Comparison of ENCODE assay signal across 29 cellular contexts in the genomic region with DNA sequence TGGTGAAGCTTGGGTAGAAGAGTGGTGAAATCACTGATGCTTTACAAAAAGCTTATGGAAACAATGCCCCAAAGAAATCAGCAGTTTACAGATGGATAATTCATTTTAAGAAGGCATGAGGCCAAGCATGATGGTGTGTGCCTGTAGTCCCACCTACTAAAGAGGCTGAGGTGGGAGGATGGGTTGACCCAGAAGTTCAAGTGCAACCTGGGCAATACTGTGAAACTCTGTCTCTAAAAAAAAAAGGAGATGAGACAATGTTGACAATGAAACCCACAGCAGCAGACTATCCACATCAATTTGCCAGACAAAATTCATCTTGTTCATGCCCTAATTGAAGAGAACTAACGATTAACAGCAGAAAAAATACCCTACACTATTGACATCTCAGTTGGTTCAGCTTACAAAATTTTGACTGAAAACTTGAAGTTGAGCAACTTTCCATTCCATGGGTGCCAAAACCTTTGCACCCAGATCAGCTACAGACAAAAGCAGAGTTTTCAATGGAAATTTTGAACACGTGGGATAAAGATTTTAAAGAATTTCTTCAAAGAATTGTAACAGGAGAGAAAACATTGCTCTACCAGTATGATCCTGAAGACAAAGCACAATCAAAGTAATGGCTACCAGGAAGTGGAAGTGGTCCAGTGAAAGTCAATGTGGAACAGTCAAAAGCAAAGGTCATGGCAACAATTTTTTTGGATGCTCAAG. TPM values are rescaled to one million over a fixed set of nuclear protein-coding genes. Genes with fewer than 3 reads are reported as not detected.
A peak's percentile ranks its signal among the peaks of the same experiment; 100 is the strongest.
DNase-seq lines count a peak whose midpoint lies in the region; ATAC-seq and FAIRE-seq lines count a peak whose summit lies in the region.
"Had no signal": no experiment of that assay in that cellular context is flagged by ENCODE, and none has a peak within 500 bp of the region (broad histone marks: within the 10 kb centered on the region; RNA-seq: fewer than 3 reads in every experiment).

No MANE protein-coding gene starts in this region.

- H3K27ac Mint-ChIP-seq in activated CD4-positive, alpha-beta T cell treated with anti-CD3 and anti-CD28 coated beads for 36 hours = peak overlapping the region; percentile 72
- H3K27ac Mint-ChIP-seq in activated naive CD8-positive, alpha-beta T cell treated with anti-CD3 and anti-CD28 coated beads for 36 hours = peak overlapping the region; percentile 67
- H3K27ac Mint-ChIP-seq in naive thymus-derived CD8-positive, alpha-beta T cell = peak overlapping the region in 7 of 10 donors; percentile 13 to 63 (median 43)
- H3K27ac Mint-ChIP-seq: IgD-negative memory B cell, nephron had no signal

- POLR2A ChIA-PET in activated CD4-positive, alpha-beta T cell treated with anti-CD3 and anti-CD28 coated beads for 36 hours (lab: Charles Lee) = interaction anchor here (0.9 kb wide), 1 partner anchor 250 kb away, joined by 3 read pairs; no protein-coding TSS in a partner anchor
- POLR2A ChIA-PET in naive thymus-derived CD8-positive, alpha-beta T cell (lab: Charles Lee) = interaction anchor here (1.4 to 1.8 kb wide), 3 partner anchors 12 to 26 kb away, joined by 5 to 9 read pairs (median 6); partner anchors contain the start of gene BTG1

- intact Hi-C loops in activated CD4-positive, alpha-beta T cell treated with anti-CD3 and anti-CD28 coated beads for 36 hours (cut with DNase I, micrococcal nuclease) = no loop called here

- no peaks in the 10 kb centered on the region for H3K27me3 Mint-ChIP-seq in activated CD4-positive, alpha-beta T cell treated with anti-CD3 and anti-CD28 coated beads for 36 hours
- H3K27me3 Mint-ChIP-seq in activated naive CD8-positive, alpha-beta T cell treated with anti-CD3 and anti-CD28 coated beads for 36 hours = no peaks in the 10 kb centered on the region
- no peaks in the 10 kb centered on the region for H3K27me3 Mint-ChIP-seq in naive thymus-derived CD8-positive, alpha-beta T cell
- H3K27me3 Mint-ChIP-seq: brain, IgD-negative memory B cell had no signal

- CTCF ChIA-PET in activated CD4-positive, alpha-beta T cell treated with anti-CD3 and anti-CD28 coated beads for 36 hours (lab: Charles Lee) = interaction anchor here (0.6 to 1.3 kb wide), 3 partner anchors 22 to 486 kb away, joined by 3 read pairs; no protein-coding TSS in a partner anchor

- H3K9me3 Mint-ChIP-seq in activated CD4-positive, alpha-beta T cell treated with anti-CD3 and anti-CD28 coated beads for 36 hours (ENCODE audit: low read depth) = peaks cover 23% of the 10 kb centered on the region
- peaks cover 27% of the 10 kb centered on the region for H3K9me3 Mint-ChIP-seq in activated naive CD8-positive, alpha-beta T cell treated with anti-CD3 and anti-CD28 coated beads for 36 hours
- peaks cover 8 to 44% (median 18%) of the 10 kb centered on the region in 9 donors for H3K9me3 Mint-ChIP-seq in naive thymus-derived CD8-positive, alpha-beta T cell

- peak; percentile 36 for ATAC-seq in activated CD4-positive, alpha-beta T cell treated with anti-CD3 and anti-CD28 coated beads for 36 hours
- peak; percentile 28 to 30 for ATAC-seq in naive thymus-derived CD8-positive, alpha-beta T cell
- ATAC-seq in HG03354 (IDR thresholded peaks at IDR 0.05; ENCODE audit: poor library complexity, severe bottlenecking, unreplicated experiment) (no peak), GM18909 (IDR thresholded peaks at IDR 0.05; ENCODE audit: poor library complexity, unreplicated experiment) (no peak)
- ATAC-seq: A549; activated CD4-positive, CD25-positive, alpha-beta regulatory T cell treated with anti-CD3 and anti-CD28 coated beads, Interleukin-2, amount 50 U/mL, for 24 hours; left ventricle myocardium superior had no signal

- H3K4me1 Mint-ChIP-seq in activated CD4-positive, alpha-beta T cell treated with anti-CD3 and anti-CD28 coated beads for 36 hours = peaks cover 46% of the 10 kb centered on the region
- peaks cover 40% of the 10 kb centered on the region for H3K4me1 Mint-ChIP-seq in activated naive CD8-positive, alpha-beta T cell treated with anti-CD3 and anti-CD28 coated beads for 36 hours
- peaks cover 18 to 52% (median 46%) of the 10 kb centered on the region in 4 donors for H3K4me1 Mint-ChIP-seq in naive thymus-derived CD8-positive, alpha-beta T cell
- H3K4me1 Mint-ChIP-seq: nephron had no signal

- no peak overlapping the region for H3K4me3 Mint-ChIP-seq in activated CD4-positive, alpha-beta T cell treated with anti-CD3 and anti-CD28 coated beads for 36 hours
- H3K4me3 Mint-ChIP-seq in activated naive CD8-positive, alpha-beta T cell treated with anti-CD3 and anti-CD28 coated beads for 36 hours = no peak overlapping the region
- peak overlapping the region in 3 of 10 donors; percentile 13 to 33 (median 22) for H3K4me3 Mint-ChIP-seq in naive thymus-derived CD8-positive, alpha-beta T cell
- H3K4me3 Mint-ChIP-seq: brain, IgD-negative memory B cell, nephron had no signal

- peak; percentile 5 for FAIRE-seq in GM18507 (lab: Jason Lieb, UNC)
- FAIRE-seq: A549, GM19239, H54 had no signal

- no peak for DNase-seq in activated CD4-positive, alpha-beta T cell treated with anti-CD3 and anti-CD28 coated beads for 36 hours
- DNase-seq in activated CD4-positive, alpha-beta T cell treated with anti-CD3 and anti-CD28 coated beads, Interleukin-2, amount 50 U/mL, for 1 hour = no peak
- DNase-seq in GM18507 (ENCODE audit: extremely low spot score, insufficient read length, low read depth) (no peak), NCI-H1092 treated with DMSO at 0.1 percent for 48 hours (lab: John Stamatoyannopoulos, UW) (no peak)
- DNase-seq in activated naive CD8-positive, alpha-beta T cell treated with anti-CD3 and anti-CD28 coated beads for 36 hours = no peak
- DNase-seq in naive thymus-derived CD8-positive, alpha-beta T cell = no peak
- DNase-seq: CD8-positive, alpha-beta memory T cell; DMS153; effector CD4-positive, alpha-beta T cell; left ventricle myocardium superior; midbrain; NCI-H1417; NCI-H2029 treated with DMSO at 0.1 percent for 48 hours; NCI-H226; NCI-H69; ovary; retina; SJCRH30; stimulated activated CD4-positive, alpha-beta T cell treated with anti-CD3 and anti-CD28 coated beads, Interleukin-1b, Interleukin-23, amount 100 ng/mL, for 48 hours; stimulated activated CD8-positive, alpha-beta memory T cell treated with anti-CD3 and anti-CD28 coated beads, Interleukin-4, amount 100 ng/mL, for 48 hours had no signal

- peaks cover 40% of the 10 kb centered on the region for H3K36me3 Mint-ChIP-seq in activated CD4-positive, alpha-beta T cell treated with anti-CD3 and anti-CD28 coated beads for 36 hours (ENCODE audit: low read depth)
- H3K36me3 Mint-ChIP-seq in activated naive CD8-positive, alpha-beta T cell treated with anti-CD3 and anti-CD28 coated beads for 36 hours = peaks cover 60% of the 10 kb centered on the region
- H3K36me3 Mint-ChIP-seq in naive thymus-derived CD8-positive, alpha-beta T cell = peaks cover 24 to 41% (median 25%) of the 10 kb centered on the region in 3 donors

RNA-seq across cellular contexts. Expression of gene BTG1, which starts 26.7 kb away (rescaled TPM):
- 100 to 1,000 TPM in 1 of 2 experiments, 10 to 100 TPM in 1; 76.6 to 131 TPM for total RNA-seq in activated CD4-positive, alpha-beta T cell treated with anti-CD3 and anti-CD28 coated beads for 36 hours
- total RNA-seq in activated naive CD8-positive, alpha-beta T cell treated with anti-CD3 and anti-CD28 coated beads for 36 hours = 100 to 1,000 TPM; 147 to 153 TPM
- total RNA-seq in naive thymus-derived CD8-positive, alpha-beta T cell = 100 to 1,000 TPM; 537 to 544 TPM
- 100 to 1,000 TPM; 705 to 889 (median 719) TPM for polyA plus RNA-seq in naive thymus-derived CD8-positive, alpha-beta T cell

Comparison
In these comparisons a context has a peak if more than half of its experiments do, and no peak if none do; other contexts are left out.
1. ATAC-seq: peak in activated CD4-positive, alpha-beta T cell treated with anti-CD3 and anti-CD28 coated beads for 36 hours (single experiment) and naive thymus-derived CD8-positive, alpha-beta T cell (2 of 2); none in HG03354 (single experiment) and GM18909 (single experiment).
2. Peak in every context shown above with its lines, with median percentiles within 50 percentile points of each other: H3K27ac Mint-ChIP-seq.